ENCODE assay signal across 15 cellular contexts in the genomic region with DNA sequence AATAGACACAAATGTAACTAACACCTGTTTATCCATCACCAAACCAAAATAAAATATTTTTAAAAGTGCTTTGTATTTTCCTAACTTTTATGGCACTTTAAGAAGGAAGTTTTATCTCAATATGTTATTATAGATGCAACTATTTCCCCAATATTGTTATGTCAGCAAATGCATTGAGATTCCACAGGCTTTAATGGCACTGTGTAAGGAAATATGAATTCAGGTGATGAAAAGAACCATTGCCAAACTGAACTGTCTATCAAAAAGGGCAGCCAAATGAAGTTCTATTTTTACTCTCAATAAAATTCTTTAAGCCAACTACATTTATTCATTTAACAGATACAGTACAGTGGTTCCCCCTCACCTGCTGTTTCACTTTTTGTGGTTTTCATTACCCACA.
"Had no signal": no experiment of that assay in that cellular context is flagged by ENCODE, and none has a peak within 500 bp of the region (broad histone marks: within the 10 kb centered on the region; RNA-seq: fewer than 3 reads in every experiment).

No MANE protein-coding gene starts in this region.

- H3K4me3 ChIP-seq: colonic mucosa, esophagus squamous epithelium, left ventricle myocardium inferior, lower lobe of right lung, smooth muscle cell, suprapubic skin, thyroid gland had no signal

- H3K27me3 ChIP-seq: colonic mucosa, esophagus squamous epithelium, suprapubic skin, thyroid gland had no signal

- H3K4me1 ChIP-seq: colonic mucosa, suprapubic skin had no signal

- DNase-seq: colonic mucosa; dermis blood vessel endothelial cell; esophagus squamous epithelium; foreskin fibroblast; immature natural killer cell; left ventricle myocardium inferior; lower lobe of right lung; naive thymus-derived CD4-positive, alpha-beta T cell; nephron progenitor cell; stimulated activated CD4-positive, alpha-beta T cell treated with anti-CD3 and anti-CD28 coated beads, Interleukin-2, amount 100 ng/mL, for 48 hours; stimulated activated naive CD4-positive, alpha-beta T cell treated with Interleukin-2 at 50 U/mL for 16 hours; thyroid gland had no signal

- ATAC-seq: lower lobe of right lung; naive thymus-derived CD4-positive, alpha-beta T cell had no signal

- FAIRE-seq: urothelium cell line had no signal

- H3K9me3 ChIP-seq: colonic mucosa, esophagus squamous epithelium, lower lobe of right lung, suprapubic skin, thyroid gland had no signal

- H3K4me2 ChIP-seq: smooth muscle cell had no signal

- H3K27ac ChIP-seq: colonic mucosa, esophagus squamous epithelium, left ventricle myocardium inferior, lower lobe of right lung, suprapubic skin, thyroid gland had no signal

- H3K36me3 ChIP-seq: colonic mucosa, esophagus squamous epithelium, left ventricle myocardium inferior, lower lobe of right lung, suprapubic skin, thyroid gland had no signal
